Comparison of ENCODE assay signal across 8 cellular contexts in genomic region chr14:45252356-45253069, GRCh38. TPM values are rescaled to one million over a fixed set of nuclear protein-coding genes. Genes with fewer than 3 reads are reported as not detected.
A peak's percentile ranks its signal among the peaks of the same experiment; 100 is the strongest.
DNase-seq lines count a peak whose midpoint lies in the region; ATAC-seq and TF ChIP-seq lines count a peak whose summit lies in the region.

No MANE protein-coding gene starts in this region.

- peak; percentile 19 for DNase-seq in Daoy (ENCODE audit: low read depth)
- DNase-seq in MV-4-11 (lab: John Stamatoyannopoulos, UW): peak; percentile 43
- peak; percentile 46 for DNase-seq in adipocyte (ENCODE audit: low read depth)
- no peak for DNase-seq in kidney epithelial cell (ENCODE audit: low read depth)
- no peak for DNase-seq in superior temporal gyrus (ENCODE audit: extremely low spot score)

- ATAC-seq in GM18861 (IDR thresholded peaks at IDR 0.05; ENCODE audit: unreplicated experiment): no peak
- no peak for ATAC-seq in HG02798 (IDR thresholded peaks at IDR 0.05; ENCODE audit: poor library complexity, unreplicated experiment)

- peaks cover 39% of the 10 kb centered on the region for H3K4me1 ChIP-seq in adipocyte (ENCODE audit: control insufficient read depth, insufficient read depth, low read length)

- TF ChIP-seq CTCF in kidney epithelial cell (IDR thresholded peaks at IDR 0.05; ENCODE audit: insufficient read depth, low read length, poor library complexity, severe bottlenecking): no peak

- peaks cover 38% of the 10 kb centered on the region for H3K4me1 Mint-ChIP-seq in stimulated activated naive CD8-positive, alpha-beta T cell treated with anti-CD3 and anti-CD28 coated beads, Interleukin-15, Interleukin-2, amounts not matched to agents 100 ng/mL and 50 ng/mL, for 24 hours (ENCODE audit: low read depth)

- no peaks in the 10 kb centered on the region for H3K9me3 ChIP-seq in adipocyte (ENCODE audit: control insufficient read depth, low read length)

- H3K27ac Mint-ChIP-seq in stimulated activated naive CD8-positive, alpha-beta T cell treated with anti-CD3 and anti-CD28 coated beads, Interleukin-15, Interleukin-2, amounts not matched to agents 100 ng/mL and 50 ng/mL, for 24 hours: peak overlapping the region; percentile 96

- H3K27me3 ChIP-seq in adipocyte (replicated peaks; ENCODE audit: control insufficient read depth, insufficient read depth, low read length) (no peaks in the 10 kb centered on the region), kidney epithelial cell (ENCODE audit: control insufficient read depth, insufficient read depth, low read length) (no peaks in the 10 kb centered on the region)

- no peaks in the 10 kb centered on the region for H3K27me3 Mint-ChIP-seq in stimulated activated naive CD8-positive, alpha-beta T cell treated with anti-CD3 and anti-CD28 coated beads, Interleukin-15, Interleukin-2, amounts not matched to agents 100 ng/mL and 50 ng/mL, for 24 hours

- H3K4me3 Mint-ChIP-seq in stimulated activated naive CD8-positive, alpha-beta T cell treated with anti-CD3 and anti-CD28 coated beads, Interleukin-15, Interleukin-2, amounts not matched to agents 100 ng/mL and 50 ng/mL, for 24 hours: peak overlapping the region; percentile 90

- peaks cover 11% of the 10 kb centered on the region for H3K9me3 Mint-ChIP-seq in stimulated activated naive CD8-positive, alpha-beta T cell treated with anti-CD3 and anti-CD28 coated beads, Interleukin-15, Interleukin-2, amounts not matched to agents 100 ng/mL and 50 ng/mL, for 24 hours

- H3K36me3 ChIP-seq in adipocyte (ENCODE audit: control insufficient read depth, insufficient read depth, low read length, severe bottlenecking): no peaks in the 10 kb centered on the region
- H3K36me3 ChIP-seq in kidney epithelial cell (ENCODE audit: control insufficient read depth, insufficient read depth, low read length): no peaks in the 10 kb centered on the region

- H3K9ac ChIP-seq in adipocyte (ENCODE audit: low read length): peak overlapping the region; percentile 92

- H3K4me3 ChIP-seq in adipocyte (ENCODE audit: low read length): peak overlapping the region; percentile 92
- H3K4me3 ChIP-seq in kidney epithelial cell (ENCODE audit: low read depth, low read length): peak overlapping the region; percentile 96

- H3K36me3 Mint-ChIP-seq in stimulated activated naive CD8-positive, alpha-beta T cell treated with anti-CD3 and anti-CD28 coated beads, Interleukin-15, Interleukin-2, amounts not matched to agents 100 ng/mL and 50 ng/mL, for 24 hours (ENCODE audit: low read depth): peaks cover 10% of the 10 kb centered on the region

RNA-seq across cellular contexts. Expression of gene MIS18BP1, which starts 0.5 kb away (rescaled TPM):
- total RNA-seq in Daoy (2014; rRNA removed; shearing (Covaris generic)): 31.2 and 36.8 TPM in 2 replicates
- 9.2 and 9.4 TPM in 2 replicates for total RNA-seq in kidney epithelial cell

Comparison
In these comparisons a context has a peak if more than half of its experiments do, and no peak if none do; other contexts are left out.
1. DNase-seq: peak in Daoy (single experiment), MV-4-11 (single experiment) and adipocyte (single experiment); none in kidney epithelial cell (single experiment) and superior temporal gyrus (single experiment).